In the genomic region with DNA sequence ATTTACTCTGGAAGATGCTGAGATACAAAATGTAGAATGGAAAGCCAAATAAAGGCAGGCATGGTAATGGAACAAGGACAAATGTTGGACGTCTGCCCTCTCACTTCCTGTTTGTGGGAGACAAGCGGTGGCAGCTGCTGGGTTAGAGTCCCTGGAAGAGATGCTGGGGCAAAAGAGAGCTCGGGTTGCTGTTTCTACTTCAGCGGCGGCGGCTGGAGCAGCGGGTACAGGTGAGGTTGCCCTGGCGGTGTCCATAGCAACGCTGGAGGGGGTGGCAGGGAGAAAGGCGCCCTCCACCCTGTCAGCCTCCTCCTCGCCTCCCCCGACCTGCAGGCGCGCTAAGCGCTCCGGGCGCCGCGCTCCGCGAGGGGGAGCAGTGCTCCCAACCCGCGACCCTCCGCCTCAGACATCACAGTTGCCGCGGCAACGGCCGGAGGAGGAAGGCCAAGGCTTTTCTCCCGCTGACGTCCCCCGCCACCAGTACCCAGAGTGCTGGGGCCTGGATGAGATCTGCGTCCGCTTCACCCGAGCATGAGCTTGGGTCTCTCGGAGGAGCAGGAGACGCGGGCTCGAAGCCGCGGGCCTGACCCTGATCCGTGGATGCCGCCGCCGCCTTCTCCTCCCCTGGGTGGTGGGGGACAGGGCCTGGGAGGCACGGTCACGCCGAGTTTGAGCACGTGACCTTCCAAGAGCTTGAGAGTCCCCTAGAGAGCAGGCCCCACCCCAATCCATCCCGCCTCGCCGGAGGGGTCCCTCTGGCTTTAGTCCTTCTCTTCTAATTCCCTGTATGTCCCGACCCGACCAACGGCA, we compare ENCODE assay signal across 11 cellular contexts.
DNase-seq lines count a peak whose midpoint lies in the region; ATAC-seq, FAIRE-seq and TF ChIP-seq lines count a peak whose summit lies in the region.
"Had no signal": no experiment of that assay in that cellular context is flagged by ENCODE, and none has a peak within 500 bp of the region (broad histone marks: within the 10 kb centered on the region; RNA-seq: fewer than 3 reads in every experiment).

No MANE protein-coding gene starts in this region.

- peak overlapping the region; percentile 50 for H3K9ac ChIP-seq in NT2/D1 (ENCODE audit: insufficient read length, low read depth)
- H3K9ac ChIP-seq: BLaER1 had no signal

- no peak overlapping the region for H3K27ac ChIP-seq in OCI-LY7 (ENCODE audit: low read depth, low read length, poor library complexity, severe bottlenecking)
- H3K27ac ChIP-seq: BLaER1, Peyer's patch had no signal

- ATAC-seq in activated T-cell treated with anti-CD3 and anti-CD28 coated beads, Interleukin-2, amount 50 U/mL, for 72 hours (replicated peaks in 1 of 2): no peak
- no peak for ATAC-seq in GM19397 (IDR thresholded peaks at IDR 0.05; ENCODE audit: unreplicated experiment)
- ATAC-seq: naive thymus-derived CD8-positive, alpha-beta T cell had no signal

- BruUV-seq in OCI-LY7 (replicated peaks; lab: Mats Ljungman, UMichigan): no TSS peak

- no peaks in the 10 kb centered on the region for H3K4me1 ChIP-seq in NT2/D1 (ENCODE audit: insufficient read depth, insufficient read length)
- peaks cover 2% of the 10 kb centered on the region for H3K4me1 ChIP-seq in OCI-LY7 (ENCODE audit: insufficient read depth, low read length, poor library complexity, severe bottlenecking)
- H3K4me1 ChIP-seq: BLaER1, Peyer's patch had no signal

- H3K27me3 ChIP-seq in NT2/D1 (ENCODE audit: insufficient read depth, insufficient read length): peaks cover 10% of the 10 kb centered on the region
- H3K27me3 ChIP-seq: BLaER1, Peyer's patch had no signal

- TF ChIP-seq CTCF in neural crest cell (conservative IDR thresholded peaks at IDR 0.05): peak; percentile 53
- no peak for TF ChIP-seq CTCF in OCI-LY7 (conservative IDR thresholded peaks at IDR 0.05; ENCODE audit: low read length)

- no peak overlapping the region for H3K4me2 ChIP-seq in OCI-LY7 (ENCODE audit: low read length)
- H3K4me2 ChIP-seq: BLaER1 had no signal

- CTCF ChIA-PET in OCI-LY7 (lab: Charles Lee; ENCODE audit: unreplicated experiment): no interaction called here

- H3K9me3 ChIP-seq in NT2/D1 (ENCODE audit: insufficient read depth, low read length) (no peaks in the 10 kb centered on the region), OCI-LY7 (ENCODE audit: low read length) (no peaks in the 10 kb centered on the region)
- H3K9me3 ChIP-seq: Peyer's patch had no signal

- H3K27ac Mint-ChIP-seq in activated T-cell treated with anti-CD3 and anti-CD28 coated beads, Interleukin-2, amount 50 U/mL, for 72 hours: no peak overlapping the region
- peak overlapping the region; percentile 70 for H3K27ac Mint-ChIP-seq in neural crest cell (ENCODE audit: unreplicated experiment)

- no peaks in the 10 kb centered on the region for H3K4me1 Mint-ChIP-seq in activated T-cell treated with anti-CD3 and anti-CD28 coated beads, Interleukin-2, amount 50 U/mL, for 72 hours (ENCODE audit: low read depth)
- H3K4me1 Mint-ChIP-seq in neural crest cell: peaks cover 7% of the 10 kb centered on the region

- H3K27me3 Mint-ChIP-seq in activated T-cell treated with anti-CD3 and anti-CD28 coated beads, Interleukin-2, amount 50 U/mL, for 72 hours (ENCODE audit: low read depth): peaks cover 24% of the 10 kb centered on the region
- peaks cover 26% of the 10 kb centered on the region for H3K27me3 Mint-ChIP-seq in neural crest cell (ENCODE audit: low read depth)

- no peaks in the 10 kb centered on the region for H3K79me2 ChIP-seq in OCI-LY7 (ENCODE audit: insufficient read depth, low read depth, low read length)

- H3K9me2 ChIP-seq in OCI-LY7 (ENCODE audit: insufficient read depth, low read length): no peaks in the 10 kb centered on the region

- DNase-seq in activated T-cell treated with anti-CD3 and anti-CD28 coated beads, Interleukin-2, amount 50 U/mL, for 48 hours: peak; percentile 10 to 14
- DNase-seq in activated T-cell treated with anti-CD3 and anti-CD28 coated beads, Interleukin-2, amount 50 U/mL, for 72 hours: no peak
- peak; percentile 71 for DNase-seq in NT2/D1 (ENCODE audit: low read depth, low spot score)
- peak; percentile 22 to 56 for DNase-seq in frontal cortex (ENCODE audit: low spot score in 2 of 2)
- DNase-seq in neural crest cell (ENCODE audit: low read depth, low spot score): peak; percentile 67
- no peak for DNase-seq in OCI-LY7 (ENCODE audit: low spot score)
- DNase-seq in LoVo (ENCODE audit: low spot score): no peak

- H4K20me1 ChIP-seq in OCI-LY7 (ENCODE audit: insufficient read depth, low read length): no peaks in the 10 kb centered on the region
- H4K20me1 ChIP-seq: BLaER1 had no signal

- H3K4me3 ChIP-seq in NT2/D1 (ENCODE audit: insufficient read length, low read depth) (peak overlapping the region; percentile 51), OCI-LY7 (ENCODE audit: low read depth, low read length, poor library complexity, severe bottlenecking) (no peak overlapping the region)
- H3K4me3 ChIP-seq: BLaER1 had no signal

- H3K36me3 ChIP-seq in NT2/D1 (ENCODE audit: insufficient read depth, insufficient read length, low read length) (no peaks in the 10 kb centered on the region), OCI-LY7 (ENCODE audit: insufficient read depth, low read length) (no peaks in the 10 kb centered on the region)
- H3K36me3 ChIP-seq: BLaER1, Peyer's patch had no signal

- no peak overlapping the region for H2AFZ ChIP-seq in OCI-LY7 (ENCODE audit: low read length)

- H3K4me3 Mint-ChIP-seq in activated T-cell treated with anti-CD3 and anti-CD28 coated beads, Interleukin-2, amount 50 U/mL, for 72 hours: no peak overlapping the region
- H3K4me3 Mint-ChIP-seq in neural crest cell: peak overlapping the region; percentile 86

- POLR2A ChIA-PET in OCI-LY7 (lab: Charles Lee): interaction anchor here (0.7 kb wide), 1 partner anchor 317 kb away, joined by 3 read pairs; no protein-coding TSS in a partner anchor

- intact Hi-C loops in OCI-LY7 (cut with micrococcal nuclease; ENCODE audit: unreplicated experiment): no loop called here

- H3K9me3 Mint-ChIP-seq in activated T-cell treated with anti-CD3 and anti-CD28 coated beads, Interleukin-2, amount 50 U/mL, for 72 hours: peaks cover 6% of the 10 kb centered on the region in 2 donors
- no peaks in the 10 kb centered on the region for H3K9me3 Mint-ChIP-seq in neural crest cell

- FAIRE-seq in frontal cortex (lab: Jason Lieb, UNC): no peak

- peaks cover 0 to 2% of the 10 kb centered on the region in 2 donors for H3K36me3 Mint-ChIP-seq in activated T-cell treated with anti-CD3 and anti-CD28 coated beads, Interleukin-2, amount 50 U/mL, for 72 hours (ENCODE audit: insufficient read depth in 2 of 2)
- no peaks in the 10 kb centered on the region for H3K36me3 Mint-ChIP-seq in neural crest cell (ENCODE audit: low read depth)

Comparison
In these comparisons a context has a peak if more than half of its experiments do, and no peak if none do; other contexts are left out.
1. DNase-seq: peak in activated T-cell treated with anti-CD3 and anti-CD28 coated beads, Interleukin-2, amount 50 U/mL, for 48 hours (2 of 2), NT2/D1 (single experiment), frontal cortex (2 of 2) and neural crest cell (single experiment); none in activated T-cell treated with anti-CD3 and anti-CD28 coated beads, Interleukin-2, amount 50 U/mL, for 72 hours (0 of 2), OCI-LY7 (single experiment) and LoVo (single experiment).